In the genomic region with DNA sequence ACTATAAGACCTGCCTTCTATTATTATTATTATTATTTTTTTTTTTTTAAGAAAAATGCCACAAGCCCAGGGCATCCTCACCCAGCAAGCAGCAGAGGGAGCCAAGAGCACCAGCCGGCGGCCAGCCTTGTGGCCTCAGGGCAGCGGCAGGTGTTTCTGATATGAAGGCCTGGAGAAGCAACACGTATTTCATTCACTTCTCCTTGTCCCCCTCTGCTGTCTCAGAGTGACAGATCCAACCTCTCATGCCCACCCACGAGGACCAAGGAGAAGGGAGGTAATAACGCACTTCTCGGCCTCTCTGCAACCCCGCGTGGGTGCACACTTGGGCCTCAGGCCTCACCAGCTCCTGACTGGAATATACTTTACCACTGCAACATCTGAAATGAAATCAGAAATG, we compare ENCODE assay signal across 13 cellular contexts. TPM values are rescaled to one million over a fixed set of nuclear protein-coding genes. Genes with fewer than 3 reads are reported as not detected.
DNase-seq lines count a peak whose midpoint lies in the region; ATAC-seq and TF ChIP-seq lines count a peak whose summit lies in the region.
"Had no signal": no experiment of that assay in that cellular context is flagged by ENCODE, and none has a peak within 500 bp of the region (broad histone marks: within the 10 kb centered on the region; RNA-seq: fewer than 3 reads in every experiment).

No MANE protein-coding gene starts in this region.

- H3K9me3 Mint-ChIP-seq in MCF 10A (ENCODE audit: unreplicated experiment), result no peaks in the 10 kb centered on the region
- no peaks in the 10 kb centered on the region for H3K9me3 Mint-ChIP-seq in activated T-helper 17 cell treated with anti-CD3 and anti-CD28 coated beads, Interleukin-2, amount 50 U/mL, for 72 hours
- H3K9me3 Mint-ChIP-seq: activated T-helper 2 cell treated with anti-CD3 and anti-CD28 coated beads, Interferon-gamma antibody, Interleukin-2, Interleukin-4, amounts not matched to agents 10 μg/mL and 5 μg/mL and 100 μg/mL, durations not matched to agents 14 hours and 24 hours and 36 hours; T-helper 2 cell treated with Interferon-gamma antibody and Interleukin-4, amounts not matched to agents 5 μg/mL and 100 μg/mL, for 36 hours had no signal

- H3K36me3 Mint-ChIP-seq in MCF 10A (ENCODE audit: insufficient read depth, unreplicated experiment), result peaks cover 13% of the 10 kb centered on the region
- H3K36me3 Mint-ChIP-seq in activated T-helper 17 cell treated with anti-CD3 and anti-CD28 coated beads, Interleukin-2, amount 50 U/mL, for 72 hours (ENCODE audit: low read depth), result no peaks in the 10 kb centered on the region

- no TSS peak for BruUV-seq in MCF 10A (replicated peaks; lab: Mats Ljungman, UMichigan)

- H3K27me3 Mint-ChIP-seq in MCF 10A (ENCODE audit: insufficient read depth, unreplicated experiment), result no peaks in the 10 kb centered on the region
- no peaks in the 10 kb centered on the region for H3K27me3 Mint-ChIP-seq in activated T-helper 17 cell treated with anti-CD3 and anti-CD28 coated beads, Interleukin-2, amount 50 U/mL, for 72 hours

- DNase-seq in COR-L47 (lab: John Stamatoyannopoulos, UW) (peak; percentile 47), LNCaP clone FGC (ENCODE audit: low read depth) (no peak), MCF 10A (ENCODE audit: unreplicated experiment) (no peak), mucosa of descending colon (peak in 2 of 3 donors; percentile 50 to 62), islet precursor cell (no peak), H4 (ENCODE audit: low spot score) (no peak)
- DNase-seq: GOT3, hypothalamus, NCI-H2171 had no signal

- H3K27ac Mint-ChIP-seq in MCF 10A (ENCODE audit: low read depth, unreplicated experiment), result peak overlapping the region; percentile 49
- H3K27ac Mint-ChIP-seq in activated T-helper 17 cell treated with anti-CD3 and anti-CD28 coated beads, Interleukin-2, amount 50 U/mL, for 72 hours, result no peak overlapping the region
- H3K27ac Mint-ChIP-seq: activated T-helper 2 cell treated with anti-CD3 and anti-CD28 coated beads, Interferon-gamma antibody, Interleukin-2, Interleukin-4, amounts not matched to agents 10 μg/mL and 5 μg/mL and 100 μg/mL, durations not matched to agents 14 hours and 24 hours and 36 hours; T-helper 2 cell treated with Interferon-gamma antibody and Interleukin-4, amounts not matched to agents 5 μg/mL and 100 μg/mL, for 36 hours had no signal

- H3K36me3 ChIP-seq in mucosa of descending colon (ENCODE audit: low read depth), result no peaks in the 10 kb centered on the region

- ATAC-seq in mucosa of descending colon (peak; percentile 43), HG03196 (IDR thresholded peaks at IDR 0.05; ENCODE audit: unreplicated experiment) (no peak)
- no peak for ATAC-seq in activated T-helper 17 cell treated with anti-CD3 and anti-CD28 coated beads, Interleukin-2, amount 50 U/mL, for 72 hours (replicated peaks)

- peaks cover 57% of the 10 kb centered on the region for H3K4me1 ChIP-seq in mucosa of descending colon (ENCODE audit: low read depth)

- peaks cover 2% of the 10 kb centered on the region for H3K4me1 Mint-ChIP-seq in MCF 10A (ENCODE audit: insufficient read depth, unreplicated experiment)
- H3K4me1 Mint-ChIP-seq in activated T-helper 17 cell treated with anti-CD3 and anti-CD28 coated beads, Interleukin-2, amount 50 U/mL, for 72 hours, result no peaks in the 10 kb centered on the region

- H3K4me3 ChIP-seq in LNCaP clone FGC (ENCODE audit: low read depth, low read length) (no peak overlapping the region), mucosa of descending colon (no peak overlapping the region)

- H3K4me3 Mint-ChIP-seq in MCF 10A (ENCODE audit: unreplicated experiment), result no peak overlapping the region
- H3K4me3 Mint-ChIP-seq in activated T-helper 17 cell treated with anti-CD3 and anti-CD28 coated beads, Interleukin-2, amount 50 U/mL, for 72 hours, result no peak overlapping the region
- H3K4me3 Mint-ChIP-seq: T-helper 2 cell treated with Interferon-gamma antibody and Interleukin-4, amounts not matched to agents 5 μg/mL and 100 μg/mL, for 36 hours had no signal

- intact Hi-C loops in MCF 10A (cut with micrococcal nuclease), result no loop called here
- intact Hi-C loops in mucosa of descending colon (cut with DNase I, micrococcal nuclease), result no loop called here

- POLR2A ChIA-PET in MCF 10A (lab: Yijun Ruan, JAX), result interaction anchor here (1.2 kb wide), 1 partner anchor 43 kb away, joined by 3 read pairs; no protein-coding TSS in a partner anchor

- CTCF ChIA-PET in MCF 10A (lab: Yijun Ruan, JAX), result interaction anchor here (0.6 to 1.5 kb wide), 5 partner anchors 43 to 395 kb away, joined by 4 read pairs; no protein-coding TSS in a partner anchor

- no peaks in the 10 kb centered on the region for H3K9me3 ChIP-seq in mucosa of descending colon

- TF ChIP-seq CTCF in LNCaP clone FGC (IDR thresholded peaks at IDR 0.05; ENCODE audit: control insufficient read depth, extremely low read depth, insufficient read depth) (peak; percentile 46), MCF 10A (IDR thresholded peaks at IDR 0.05; ENCODE audit: unreplicated experiment) (peak; percentile 15), mucosa of descending colon (IDR thresholded peaks at IDR 0.05) (no peak)

RNA-seq across cellular contexts. Expression of gene CDC42BPB, which starts 25.4 kb away (rescaled TPM):
- total RNA-seq in MCF 10A (2022), result 82.7 and 91.1 TPM in 2 replicates
- total RNA-seq in mucosa of descending colon, result 100 to 1,000 TPM in 1 of 3 donors, 10 to 100 TPM in 2; 77.6 to 106 (median 84.4) TPM
- 1 to 10 TPM; 7.2 to 7.3 TPM for total RNA-seq in activated T-helper 17 cell treated with anti-CD3 and anti-CD28 coated beads, Interleukin-2, amount 50 U/mL, for 72 hours
- 15.0 and 18.2 TPM in 2 replicates for total RNA-seq in H4 (2014; rRNA removed; shearing (Covaris generic))

RNA-seq across cellular contexts. Expression of gene LBHD2, which starts 52.1 kb away (rescaled TPM):
- total RNA-seq in MCF 10A (2022), result not detected in 2 replicates
- total RNA-seq in mucosa of descending colon, result not detected
- total RNA-seq in activated T-helper 17 cell treated with anti-CD3 and anti-CD28 coated beads, Interleukin-2, amount 50 U/mL, for 72 hours, result not detected
- total RNA-seq in H4 (2014; rRNA removed; shearing (Covaris generic)), result not detected in 2 replicates
- total RNA-seq: activated T-helper 2 cell treated with anti-CD3 and anti-CD28 coated beads, Interferon-gamma antibody, Interleukin-2, Interleukin-4, amounts not matched to agents 10 μg/mL and 5 μg/mL and 100 μg/mL, durations not matched to agents 14 hours and 24 hours and 36 hours had no signal

Comparison
In these comparisons a context has a peak if more than half of its experiments do, and no peak if none do; other contexts are left out.
1. DNase-seq: peak in COR-L47 (single experiment) and mucosa of descending colon (2 of 3); none in LNCaP clone FGC (single experiment), MCF 10A (single experiment), islet precursor cell (single experiment) and H4 (single experiment).